In the genomic region with DNA sequence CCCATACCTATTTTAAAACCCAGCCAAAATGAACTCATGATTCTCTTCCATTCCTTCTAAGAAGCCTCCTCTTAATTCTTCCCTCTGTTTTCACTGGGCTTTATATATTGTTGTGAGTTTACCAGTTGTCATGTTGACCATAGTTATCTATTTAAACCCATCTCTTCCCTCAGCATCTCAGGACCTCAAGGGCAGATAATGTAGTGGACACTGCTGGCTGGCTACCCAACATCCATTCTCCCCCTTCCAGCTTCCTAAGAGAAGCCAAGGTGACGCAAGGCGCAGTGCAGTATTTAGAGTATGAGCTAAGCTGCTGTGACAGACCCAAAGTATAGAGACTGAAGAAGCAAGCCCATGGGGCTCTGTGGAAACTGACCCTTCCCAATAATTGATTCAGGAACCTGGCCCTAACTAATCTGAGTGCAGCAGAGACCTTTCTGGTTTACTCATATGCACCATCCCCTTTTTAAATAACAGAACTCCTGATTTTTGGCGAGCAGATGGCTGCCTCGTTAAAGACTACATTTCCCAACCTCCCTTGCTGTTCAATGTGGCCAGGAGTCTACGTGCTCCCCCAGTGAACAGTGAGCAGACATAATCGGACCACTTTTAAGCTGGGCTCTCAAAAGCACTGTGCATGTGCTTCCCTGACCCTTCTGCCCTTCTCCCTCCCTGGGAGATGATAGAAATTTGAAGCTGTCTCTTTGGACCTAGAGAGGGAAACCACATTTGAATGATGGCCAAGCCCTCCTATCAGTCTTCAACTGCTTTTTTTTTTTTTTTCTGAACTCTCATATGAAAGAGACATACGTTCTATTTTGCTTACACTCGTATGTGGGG, we compare ENCODE assay signal across 13 cellular contexts. TPM values are rescaled to one million over a fixed set of nuclear protein-coding genes. Genes with fewer than 3 reads are reported as not detected.
DNase-seq lines count a peak whose midpoint lies in the region; ATAC-seq and TF ChIP-seq lines count a peak whose summit lies in the region.
"Had no signal": no experiment of that assay in that cellular context is flagged by ENCODE, and none has a peak within 500 bp of the region (broad histone marks: within the 10 kb centered on the region; RNA-seq: fewer than 3 reads in every experiment).

No MANE protein-coding gene starts in this region.

- no peaks in the 10 kb centered on the region for H3K36me3 ChIP-seq in mammary epithelial cell (ENCODE audit: insufficient read depth, low read length)
- H3K36me3 ChIP-seq: esophagus squamous epithelium had no signal

- H3K79me2 ChIP-seq in mammary epithelial cell (ENCODE audit: insufficient read depth, low read length) = no peaks in the 10 kb centered on the region

- no peak overlapping the region for H3K9ac ChIP-seq in mammary epithelial cell (ENCODE audit: insufficient read depth, low read length)

- peak overlapping the region; percentile 87 for H3K27ac ChIP-seq in mammary epithelial cell (ENCODE audit: insufficient read depth, low read depth, low read length)
- H3K27ac ChIP-seq: esophagus squamous epithelium had no signal

- CTCF ChIA-PET in mammary epithelial cell (lab: Charles Lee; ENCODE audit: low non-redundant PET) = interaction anchor here (0.5 to 0.7 kb wide), 2 partner anchors 139 to 242 kb away, joined by 5 to 46 read pairs; no protein-coding TSS in a partner anchor

- in situ Hi-C loops in mammary epithelial cell (cut with MboI; ENCODE audit: low sequenced_read_pairs in 2 of 2) = loop anchor here (5.0 to 10.0 kb wide), 3 partner anchors 58 to 275 kb away; no protein-coding TSS in a partner anchor

- H3K4me1 ChIP-seq in mammary epithelial cell (ENCODE audit: insufficient read depth, low read length) = peaks cover 19% of the 10 kb centered on the region

- H3K27ac Mint-ChIP-seq in mesothelial cell of epicardium = peak overlapping the region; percentile 66
- H3K27ac Mint-ChIP-seq: activated naive CD8-positive, alpha-beta T cell had no signal

- H3K4me3 Mint-ChIP-seq in mesothelial cell of epicardium = no peak overlapping the region
- H3K4me3 Mint-ChIP-seq: activated naive CD8-positive, alpha-beta T cell had no signal

- H3K9me3 ChIP-seq in mammary epithelial cell (replicated peaks; ENCODE audit: insufficient read depth, low read length) = no peaks in the 10 kb centered on the region
- H3K9me3 ChIP-seq: esophagus squamous epithelium had no signal

- H3K27me3 Mint-ChIP-seq in mesothelial cell of epicardium (ENCODE audit: low read depth) = no peaks in the 10 kb centered on the region

- dilution Hi-C loops in mammary epithelial cell (cut with HindIII; ENCODE audit: low sequenced_read_pairs) = no loop called here

- H3K9me3 Mint-ChIP-seq in mesothelial cell of epicardium = no peaks in the 10 kb centered on the region

- H3K36me3 Mint-ChIP-seq in mesothelial cell of epicardium = no peaks in the 10 kb centered on the region
- H3K36me3 Mint-ChIP-seq: activated naive CD8-positive, alpha-beta T cell had no signal

- H3K4me2 ChIP-seq in mammary epithelial cell (ENCODE audit: insufficient read depth, low read depth, low read length) = no peak overlapping the region

- ATAC-seq in GM18873 (IDR thresholded peaks at IDR 0.05; ENCODE audit: low FRiP score, unreplicated experiment) = no peak
- no peak for ATAC-seq in GM21737 (IDR thresholded peaks at IDR 0.05; ENCODE audit: unreplicated experiment)

- no peaks in the 10 kb centered on the region for H4K20me1 ChIP-seq in mammary epithelial cell (ENCODE audit: insufficient read depth, low read length)

- TSS peak; percentile 35 for BruUV-seq in mammary epithelial cell (replicated peaks; lab: Mats Ljungman, UMichigan)

- H3K4me1 Mint-ChIP-seq in mesothelial cell of epicardium = peaks cover 14% of the 10 kb centered on the region

- H3K27me3 ChIP-seq in mammary epithelial cell (ENCODE audit: insufficient read depth, low read length) = no peaks in the 10 kb centered on the region
- H3K27me3 ChIP-seq: esophagus squamous epithelium had no signal

- intact Hi-C loops in mammary epithelial cell (cut with micrococcal nuclease) = no loop called here

- no peak for TF ChIP-seq CTCF in mammary epithelial cell (conservative IDR thresholded peaks at IDR 0.05 in 1 of 2, IDR thresholded peaks at IDR 0.05 in 1 of 2; ENCODE audit: extremely low read depth in 1 of 2, insufficient read depth in 1 of 2, low read depth in 1 of 2, low read length in 2 of 2)
- no peak for TF ChIP-seq CTCF in mesothelial cell of epicardium (IDR thresholded peaks at IDR 0.05; ENCODE audit: unreplicated experiment)

- 86% methylated on average over 8 of the region's 8 CpGs for WGBS in mammary epithelial cell (ENCODE audit: low coverage, missing lambda C conversion rate)

- DNase-seq in ELR (ENCODE audit: low read depth) (peak; percentile 38), NCI-H2227 treated with DMSO at 0.1 percent for 48 hours (lab: John Stamatoyannopoulos, UW) (peak; percentile 76), mammary epithelial cell (no peak), mesothelial cell of epicardium (ENCODE audit: low spot score in 2 of 2, unreplicated experiment in 2 of 2) (no peak), HuH-7.5 (ENCODE audit: low spot score) (no peak), DMS53 treated with DMSO at 0.1 percent for 48 hours (lab: John Stamatoyannopoulos, UW; ENCODE audit: unreplicated experiment) (no peak)
- DNase-seq: DMS153, esophagus squamous epithelium, KBM-7, NCI-H748 treated with DMSO at 0.1 percent for 48 hours had no signal

- H3K4me3 ChIP-seq in mammary epithelial cell (replicated peaks in 1 of 3; ENCODE audit: insufficient read depth in 1 of 3, low read depth in 2 of 3, low read length in 3 of 3) = no peak overlapping the region
- H3K4me3 ChIP-seq: esophagus squamous epithelium had no signal

- peak overlapping the region; percentile 89 for H2AFZ ChIP-seq in mammary epithelial cell (ENCODE audit: low read depth, low read length)

RNA-seq across cellular contexts. Expression of a gene that starts 28.1 kb away (rescaled TPM):
- total RNA-seq in mammary epithelial cell (under 1 TPM in 1 of 2 donors, not detected in 1; 0.17 TPM), mesothelial cell of epicardium (34.5 to 43.0 TPM (median 36.3 TPM) in 3 replicates)
- polyA plus RNA-seq in mammary epithelial cell = not detected
- polyA minus RNA-seq in mammary epithelial cell = not detected

Comparison
In these comparisons a context has a peak if more than half of its experiments do, and no peak if none do; other contexts are left out.
1. DNase-seq: peak in ELR (single experiment) and NCI-H2227 treated with DMSO at 0.1 percent for 48 hours (single experiment); none in mammary epithelial cell (single experiment), mesothelial cell of epicardium (0 of 2), HuH-7.5 (single experiment) and DMS53 treated with DMSO at 0.1 percent for 48 hours (single experiment).
2. RNA of a gene that starts 28.1 kb away (total RNA-seq): 34.5 to 43.0 TPM in mesothelial cell of epicardium; 0.17 TPM in mammary epithelial cell; every median in the first group is over 10 times any median in the second.